In the genomic region with DNA sequence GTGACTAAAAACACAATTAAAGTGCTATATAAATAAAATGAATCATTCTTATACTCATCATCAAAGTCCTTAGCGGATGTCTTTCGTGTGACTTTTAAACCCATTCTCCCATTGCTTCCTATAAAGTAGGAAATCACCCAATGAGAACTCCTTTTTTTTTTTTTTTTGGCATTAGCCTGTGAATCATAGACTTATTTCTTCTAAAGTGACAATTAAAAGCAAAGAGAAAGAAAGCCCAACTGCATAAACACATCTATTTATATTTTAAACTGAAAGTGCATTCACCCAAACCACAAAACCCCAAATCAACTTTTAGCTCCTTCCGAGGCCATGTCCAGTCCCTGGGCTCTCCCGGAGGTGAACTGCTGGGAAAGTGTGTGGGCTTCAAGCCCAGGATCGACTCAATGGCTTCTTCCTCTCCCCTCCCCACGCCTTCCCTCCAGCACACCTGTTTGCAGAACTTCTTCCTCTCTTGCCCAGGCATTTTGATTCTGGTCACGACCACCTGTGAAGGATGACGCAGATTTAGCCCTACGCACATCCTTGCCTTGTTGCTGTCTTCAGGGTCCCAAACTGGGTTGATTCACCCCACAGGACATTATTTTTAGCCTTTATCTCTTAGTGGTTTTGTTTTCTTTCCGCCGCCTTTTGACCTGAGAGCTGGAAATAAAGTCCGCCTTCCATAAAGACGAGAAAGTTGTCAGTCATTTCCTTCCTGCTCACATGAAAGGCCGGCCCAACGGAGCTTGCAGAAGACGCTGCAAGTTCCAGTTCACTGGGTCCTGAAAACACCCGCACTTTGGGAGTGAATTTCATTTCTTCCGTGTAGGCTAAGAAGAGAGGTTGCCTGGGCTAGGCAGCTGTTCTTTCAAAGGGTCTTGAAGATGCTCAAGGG, we compare ENCODE assay signal across 8 cellular contexts.
DNase-seq lines count a peak whose midpoint lies in the region; ATAC-seq and TF ChIP-seq lines count a peak whose summit lies in the region.

No MANE protein-coding gene starts in this region.

- H3K36me3 ChIP-seq in Karpas-422 (ENCODE audit: insufficient read depth, low read length) (no peaks in the 10 kb centered on the region), SK-N-SH (replicated peaks in 1 of 2; ENCODE audit: control insufficient read depth in 1 of 2, insufficient read depth in 2 of 2, low read length in 1 of 2) (no peaks in the 10 kb centered on the region), WERI-Rb-1 (no peaks in the 10 kb centered on the region)

- H3K4me3 ChIP-seq in Karpas-422 (ENCODE audit: low read length) (peak overlapping the region; percentile 66), SK-N-SH (ENCODE audit: low read depth in 2 of 2, low read length in 1 of 2) (no peak overlapping the region), WERI-Rb-1 (ENCODE audit: low read depth, low read length) (no peak overlapping the region)

- TF ChIP-seq EP300 in SK-N-SH (IDR thresholded peaks at IDR 0.05; ENCODE audit: borderline replicate concordance in 1 of 2, low read depth in 1 of 2, low read length in 1 of 2): no peak

- H3K27me3 ChIP-seq in Karpas-422 (ENCODE audit: low read length): no peaks in the 10 kb centered on the region
- H3K27me3 ChIP-seq in SK-N-SH (ENCODE audit: insufficient read depth): no peaks in the 10 kb centered on the region
- H3K27me3 ChIP-seq in WERI-Rb-1 (ENCODE audit: insufficient read depth, low read depth, severe bottlenecking): no peaks in the 10 kb centered on the region

- H2AFZ ChIP-seq in Karpas-422 (ENCODE audit: low read length) (peak overlapping the region; percentile 96), SK-N-SH (ENCODE audit: low read depth) (no peak overlapping the region)

- TF ChIP-seq CTCF in SK-N-SH (IDR thresholded peaks at IDR 0.05): no peak
- TF ChIP-seq CTCF in WERI-Rb-1 (IDR thresholded peaks at IDR 0.05; ENCODE audit: low read depth, low read length): no peak

- no peak for TF ChIP-seq RAD21 in SK-N-SH (IDR thresholded peaks at IDR 0.05; ENCODE audit: low read length)

- H3K79me2 ChIP-seq in Karpas-422 (ENCODE audit: low read length): no peaks in the 10 kb centered on the region
- H3K79me2 ChIP-seq in SK-N-SH (ENCODE audit: insufficient read depth): no peaks in the 10 kb centered on the region

- POLR2A ChIA-PET in SK-N-SH (lab: Yijun Ruan, JAX): no interaction called here

- H3F3A ChIP-seq in SK-N-SH (replicated peaks; ENCODE audit: insufficient read depth): no peaks in the 10 kb centered on the region

- no peaks in the 10 kb centered on the region for H3K9me3 ChIP-seq in Karpas-422 (ENCODE audit: low read length)
- no peaks in the 10 kb centered on the region for H3K9me3 ChIP-seq in SK-N-SH
- H3K9me3 ChIP-seq in WERI-Rb-1 (ENCODE audit: severe bottlenecking): no peaks in the 10 kb centered on the region

- H3K27ac ChIP-seq in Karpas-422 (ENCODE audit: low read length) (peak overlapping the region; percentile 39; the same call in 1 of the 2 replicates), SK-N-SH (ENCODE audit: low read depth in 2 of 2, low read length in 1 of 2) (no peak overlapping the region), WERI-Rb-1 (no peak overlapping the region), caudate nucleus (ENCODE audit: low read depth, low read length) (no peak overlapping the region)

- DNase-seq in Karpas-422 (peak; percentile 67), fibroblast of peridontal ligament (ENCODE audit: extremely low read depth) (peak; percentile 65), SK-N-SH (no peak), DMS 273 treated with DMSO at 0.1 percent for 48 hours (lab: John Stamatoyannopoulos, UW) (no peak), WERI-Rb-1 (no peak), caudate nucleus (lab: John Stamatoyannopoulos, UW) (no peak)

- H4K20me1 ChIP-seq in Karpas-422 (ENCODE audit: insufficient read depth, low read depth, low read length): no peaks in the 10 kb centered on the region
- no peaks in the 10 kb centered on the region for H4K20me1 ChIP-seq in SK-N-SH (ENCODE audit: insufficient read depth)

- 87% methylated on average over 18 of the region's 18 CpGs for WGBS in SK-N-SH (ENCODE audit: low lambda C conversion rate)

- H3K4me1 ChIP-seq in Karpas-422 (ENCODE audit: low read length) (peaks cover 38% of the 10 kb centered on the region), SK-N-SH (ENCODE audit: control insufficient read depth in 1 of 2, insufficient read depth in 2 of 2, low read depth in 1 of 2, low read length in 1 of 2) (no peaks in the 10 kb centered on the region)

- H3K9me2 ChIP-seq in Karpas-422 (replicated peaks; ENCODE audit: insufficient read depth, low read length) (no peaks in the 10 kb centered on the region), SK-N-SH (no peaks in the 10 kb centered on the region)

- H3K4me2 ChIP-seq in Karpas-422 (ENCODE audit: low read depth, low read length, poor library complexity, severe bottlenecking): peak overlapping the region; percentile 80
- H3K4me2 ChIP-seq in SK-N-SH: no peak overlapping the region

- ATAC-seq in GM18499 (IDR thresholded peaks at IDR 0.05; ENCODE audit: insufficient read depth, unreplicated experiment) (peak; percentile 48), GM21529 (IDR thresholded peaks at IDR 0.05; ENCODE audit: unreplicated experiment) (peak; percentile 80)

- CTCF ChIA-PET in SK-N-SH (lab: Yijun Ruan, JAX): interaction anchor here (1.4 to 1.6 kb wide), 2 partner anchors 13 to 15 kb away, joined by 3 to 6 read pairs; no protein-coding TSS in a partner anchor

- H3K9ac ChIP-seq in Karpas-422 (ENCODE audit: low read length): peak overlapping the region; percentile 59
- H3K9ac ChIP-seq in SK-N-SH: no peak overlapping the region

TF ChIP-seq in SK-N-SH, 30 proteins besides CTCF, POLR2A, EP300 and RAD21:
- no peak for TF ChIP-seq TAF1 (IDR thresholded peaks at IDR 0.05; ENCODE audit: borderline replicate concordance, low read depth, low read length)
- no peak for TF ChIP-seq SIN3A (IDR thresholded peaks at IDR 0.05; ENCODE audit: borderline replicate concordance, low read depth, low read length)
- TF ChIP-seq POLR2AphosphoS5 (IDR thresholded peaks at IDR 0.05; ENCODE audit: low read depth, low read length): no peak
- no peak for TF ChIP-seq RXRA (IDR thresholded peaks at IDR 0.05; ENCODE audit: borderline replicate concordance, low read depth)
- TF ChIP-seq TCF12 (IDR thresholded peaks at IDR 0.05): no peak
- no peak for TF ChIP-seq FOXJ3 (CRISPR knock-in tag; IDR thresholded peaks at IDR 0.05)
- TF ChIP-seq JUND (IDR thresholded peaks at IDR 0.05): no peak
- no peak for TF ChIP-seq YY1 (IDR thresholded peaks at IDR 0.05; ENCODE audit: low read depth)
- TF ChIP-seq, protein P1, sequence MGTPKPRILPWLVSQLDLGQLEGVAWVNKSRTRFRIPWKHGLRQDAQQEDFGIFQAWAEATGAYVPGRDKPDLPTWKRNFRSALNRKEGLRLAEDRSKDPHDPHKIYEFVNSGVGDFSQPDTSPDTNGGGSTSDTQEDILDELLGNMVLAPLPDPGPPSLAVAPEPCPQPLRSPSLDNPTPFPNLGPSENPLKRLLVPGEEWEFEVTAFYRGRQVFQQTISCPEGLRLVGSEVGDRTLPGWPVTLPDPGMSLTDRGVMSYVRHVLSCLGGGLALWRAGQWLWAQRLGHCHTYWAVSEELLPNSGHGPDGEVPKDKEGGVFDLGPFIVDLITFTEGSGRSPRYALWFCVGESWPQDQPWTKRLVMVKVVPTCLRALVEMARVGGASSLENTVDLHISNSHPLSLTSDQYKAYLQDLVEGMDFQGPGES (IDR thresholded peaks at IDR 0.05; ENCODE audit: low read depth, low read length): no peak
- no peak for TF ChIP-seq FOXM1 (IDR thresholded peaks at IDR 0.05; ENCODE audit: low read depth)
- no peak for TF ChIP-seq EZH2phosphoT487 (IDR thresholded peaks at IDR 0.05; ENCODE audit: borderline replicate concordance, low read depth)

Comparison
In these comparisons a context has a peak if more than half of its experiments do, and no peak if none do; other contexts are left out.
1. DNase-seq: peak in Karpas-422 (single experiment) and fibroblast of peridontal ligament (single experiment); none in SK-N-SH (single experiment), DMS 273 treated with DMSO at 0.1 percent for 48 hours (single experiment), WERI-Rb-1 (single experiment) and caudate nucleus (0 of 61).